12 cellular contexts compared by ENCODE assay signal in the genomic region with DNA sequence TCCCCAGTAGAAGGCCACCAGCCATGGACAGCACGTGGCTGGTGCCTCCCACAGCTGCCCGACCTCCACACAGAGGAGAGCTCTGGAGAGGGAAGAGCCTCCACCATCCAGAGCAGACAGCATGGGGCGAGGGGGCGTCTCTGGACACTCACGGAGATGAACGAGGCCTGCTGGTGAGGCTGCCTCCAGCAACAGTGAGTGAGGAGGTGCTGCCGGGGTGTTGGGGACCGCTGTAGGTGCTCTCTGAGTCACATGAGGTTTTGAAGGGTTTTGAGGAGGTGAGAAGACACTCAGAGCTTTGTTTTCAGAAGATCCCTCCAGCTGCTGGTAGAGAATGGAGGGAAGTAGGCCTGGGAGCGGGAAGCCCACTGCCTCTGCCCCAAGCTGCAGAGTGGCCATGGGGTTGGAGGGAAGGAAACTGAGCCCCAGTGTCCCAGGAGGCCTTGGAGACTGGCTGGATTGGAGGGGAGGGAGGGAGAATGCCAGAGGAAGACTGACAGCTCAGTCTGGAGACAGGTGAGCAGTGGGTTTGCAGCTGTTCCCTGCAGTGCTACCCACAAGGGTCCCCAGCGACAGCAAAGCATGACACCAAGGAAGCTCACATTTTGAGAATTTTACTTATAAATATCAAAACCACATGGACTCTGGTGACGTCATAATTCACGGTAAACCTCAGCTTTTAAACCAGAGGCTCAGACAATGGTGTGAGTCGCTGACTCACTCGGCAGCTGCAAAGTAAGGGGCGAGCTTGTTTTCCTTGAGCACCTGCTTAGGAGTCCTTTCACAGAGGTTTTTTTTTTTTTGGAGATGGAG.
A peak's percentile ranks its signal among the peaks of the same experiment; 100 is the strongest.
DNase-seq lines count a peak whose midpoint lies in the region; ATAC-seq lines count a peak whose summit lies in the region.
"Had no signal": no experiment of that assay in that cellular context is flagged by ENCODE, and none has a peak within 500 bp of the region (broad histone marks: within the 10 kb centered on the region; RNA-seq: fewer than 3 reads in every experiment).

No MANE protein-coding gene starts in this region.

- no peaks in the 10 kb centered on the region for H3K36me3 Mint-ChIP-seq in activated CD4-positive, alpha-beta T cell treated with anti-CD3 and anti-CD28 coated beads for 36 hours (ENCODE audit: low read depth)

- intact Hi-C loops in activated CD4-positive, alpha-beta T cell treated with anti-CD3 and anti-CD28 coated beads for 36 hours (cut with DNase I, micrococcal nuclease): no loop called here

- no peaks in the 10 kb centered on the region for H3K9me3 Mint-ChIP-seq in activated CD4-positive, alpha-beta T cell treated with anti-CD3 and anti-CD28 coated beads for 36 hours (ENCODE audit: low read depth)

- H3K4me1 Mint-ChIP-seq in activated CD4-positive, alpha-beta T cell treated with anti-CD3 and anti-CD28 coated beads for 36 hours: peaks cover 6% of the 10 kb centered on the region

- peak; percentile 36 for DNase-seq in activated CD4-positive, alpha-beta T cell treated with anti-CD3 and anti-CD28 coated beads for 36 hours
- DNase-seq in activated CD4-positive, alpha-beta T cell treated with anti-CD3 and anti-CD28 coated beads for 4 hours: no peak
- DNase-seq in NCI-H146 treated with DMSO at 0.1 percent for 48 hours (lab: John Stamatoyannopoulos, UW; ENCODE audit: unreplicated experiment) (peak; percentile 46), dedifferentiated amniotic fluid mesenchymal stem cell (ENCODE audit: extremely low spot score) (peak; percentile 15), NCI-H69 (lab: John Stamatoyannopoulos, UW) (no peak)
- no peak for DNase-seq in activated CD4-positive, CD25-positive, alpha-beta regulatory T cell treated with anti-CD3 and anti-CD28 coated beads, Interleukin-2, amount 50 U/mL, for 72 hours
- DNase-seq: activated CD4-positive, alpha-beta T cell treated with anti-CD3 and anti-CD28 coated beads, Interleukin-2, amount 50 U/mL, for 1 hour; effector CD8-positive, alpha-beta T cell; lower lobe of right lung; stimulated activated CD4-positive, alpha-beta T cell treated with anti-CD3 and anti-CD28 coated beads, Interleukin-4, amount 100 ng/mL, for 4 hours had no signal

- peak; percentile 76 for ATAC-seq in activated CD4-positive, alpha-beta T cell treated with anti-CD3 and anti-CD28 coated beads for 36 hours
- ATAC-seq in GM18517 (IDR thresholded peaks at IDR 0.05; ENCODE audit: unreplicated experiment): no peak

- no peaks in the 10 kb centered on the region for H3K36me3 ChIP-seq in skeletal muscle satellite cell (ENCODE audit: insufficient read depth, low read length)
- H3K36me3 ChIP-seq: lower lobe of right lung had no signal

- peak overlapping the region; percentile 43 for H3K9ac ChIP-seq in skeletal muscle satellite cell (ENCODE audit: low read depth, low read length)

- peaks cover 3% of the 10 kb centered on the region for H3K27me3 Mint-ChIP-seq in activated CD4-positive, alpha-beta T cell treated with anti-CD3 and anti-CD28 coated beads for 36 hours

- H3K27ac Mint-ChIP-seq in activated CD4-positive, alpha-beta T cell treated with anti-CD3 and anti-CD28 coated beads for 36 hours: no peak overlapping the region

- POLR2A ChIA-PET in activated CD4-positive, alpha-beta T cell treated with anti-CD3 and anti-CD28 coated beads for 36 hours (lab: Charles Lee): no interaction called here

- peak overlapping the region; percentile 15 for H3K4me2 ChIP-seq in skeletal muscle satellite cell (ENCODE audit: low read length)

- H3K4me3 ChIP-seq in skeletal muscle satellite cell (ENCODE audit: low read length): no peak overlapping the region
- H3K4me3 ChIP-seq: lower lobe of right lung had no signal

- CTCF ChIA-PET in activated CD4-positive, alpha-beta T cell treated with anti-CD3 and anti-CD28 coated beads for 36 hours (lab: Charles Lee): interaction anchor here (0.6 kb wide), 1 partner anchor 32 kb away, joined by 3 read pairs; no protein-coding TSS in a partner anchor

- H3K9me3 ChIP-seq in skeletal muscle satellite cell (replicated peaks; ENCODE audit: low read length): no peaks in the 10 kb centered on the region
- H3K9me3 ChIP-seq: lower lobe of right lung had no signal

- peaks cover 29% of the 10 kb centered on the region for H3K4me1 ChIP-seq in skeletal muscle satellite cell (ENCODE audit: control insufficient read depth, insufficient read depth, low read length)

- H3K27me3 ChIP-seq in skeletal muscle satellite cell (ENCODE audit: control insufficient read depth, insufficient read depth, low read length): no peaks in the 10 kb centered on the region

- H3K4me3 Mint-ChIP-seq in activated CD4-positive, alpha-beta T cell treated with anti-CD3 and anti-CD28 coated beads for 36 hours: no peak overlapping the region

Comparison
In these comparisons a context has a peak if more than half of its experiments do, and no peak if none do; other contexts are left out.
1. DNase-seq: peak in activated CD4-positive, alpha-beta T cell treated with anti-CD3 and anti-CD28 coated beads for 36 hours (single experiment), NCI-H146 treated with DMSO at 0.1 percent for 48 hours (single experiment) and dedifferentiated amniotic fluid mesenchymal stem cell (single experiment); none in activated CD4-positive, alpha-beta T cell treated with anti-CD3 and anti-CD28 coated beads for 4 hours (0 of 2), activated CD4-positive, CD25-positive, alpha-beta regulatory T cell treated with anti-CD3 and anti-CD28 coated beads, Interleukin-2, amount 50 U/mL, for 72 hours (single experiment) and NCI-H69 (single experiment).